23 cellular contexts compared by ENCODE assay signal in the genomic region with DNA sequence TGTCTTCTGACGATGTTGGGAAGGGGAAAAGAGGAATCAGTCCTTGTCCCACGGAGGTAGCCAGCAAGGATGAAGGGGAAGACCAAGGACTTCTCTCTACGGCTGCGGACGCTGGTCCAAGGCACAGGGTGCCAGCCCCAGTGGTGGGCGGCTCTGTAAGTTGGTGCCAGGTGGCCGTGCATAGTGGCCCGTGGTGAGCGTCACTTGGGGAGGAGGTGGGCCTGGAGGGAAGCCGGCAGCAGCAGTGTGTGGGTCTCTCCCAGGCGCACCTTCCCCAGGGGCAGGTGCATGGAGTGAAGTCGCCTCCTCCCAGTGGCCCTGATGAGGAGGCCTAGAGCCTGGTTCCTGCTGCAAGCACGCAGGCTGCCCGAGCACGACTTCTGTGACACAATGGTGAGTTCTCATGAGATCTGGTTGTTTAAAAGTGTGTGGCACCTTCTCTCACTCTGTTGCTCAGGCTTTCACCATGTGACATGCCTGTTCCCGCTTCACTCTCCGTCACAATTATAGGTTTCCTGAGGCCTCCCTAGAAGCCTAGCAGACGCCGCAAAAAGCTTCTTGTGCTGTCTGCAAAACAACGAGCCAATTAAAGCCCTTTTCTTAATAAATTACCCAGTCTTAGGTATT.
"Had no signal": no experiment of that assay in that cellular context is flagged by ENCODE, and none has a peak within 500 bp of the region (broad histone marks: within the 10 kb centered on the region; RNA-seq: fewer than 3 reads in every experiment).

No MANE protein-coding gene starts in this region.

- H3K4me3 ChIP-seq: cardiac muscle cell had no signal

- H3K27me3 Mint-ChIP-seq: activated B cell treated with CpG ODN at 0.5 μM for 24 hours; activated naive CD8-positive, alpha-beta T cell treated with anti-CD3 and anti-CD28 coated beads for 36 hours; activated T-helper 17 cell treated with anti-CD3 and anti-CD28 coated beads, Interleukin-2, amount 50 U/mL, for 72 hours; T-helper 17 cell had no signal

- H3K4me2 ChIP-seq: KMS-11 had no signal

- H3K9me3 Mint-ChIP-seq: activated B cell treated with CpG ODN at 0.5 μM for 24 hours; activated CD4-positive, alpha-beta T cell treated with anti-CD3 and anti-CD28 coated beads, Interleukin-2, amount 10 ng/mL, durations not matched to agents 24 days and 14 days; activated naive CD4-positive, alpha-beta T cell treated with anti-CD3 and anti-CD28 coated beads for 36 hours; activated naive CD8-positive, alpha-beta T cell treated with anti-CD3 and anti-CD28 coated beads for 36 hours; activated T-helper 17 cell treated with anti-CD3 and anti-CD28 coated beads, Interleukin-2, amount 50 U/mL, for 72 hours had no signal

- H3K27ac Mint-ChIP-seq: activated B cell treated with CpG ODN at 0.5 μM for 24 hours; activated CD4-positive, alpha-beta T cell treated with anti-CD3 and anti-CD28 coated beads, Interleukin-2, amount 10 ng/mL, durations not matched to agents 24 days and 14 days; activated naive CD4-positive, alpha-beta T cell treated with anti-CD3 and anti-CD28 coated beads for 36 hours; activated naive CD8-positive, alpha-beta T cell treated with anti-CD3 and anti-CD28 coated beads for 36 hours; activated T-helper 17 cell treated with anti-CD3 and anti-CD28 coated beads, Interleukin-2, amount 50 U/mL, for 72 hours; T-helper 17 cell had no signal

- H3K4me1 Mint-ChIP-seq: activated B cell treated with CpG ODN at 0.5 μM for 24 hours; activated T-helper 17 cell treated with anti-CD3 and anti-CD28 coated beads, Interleukin-2, amount 50 U/mL, for 72 hours had no signal

- DNase-seq: activated B cell treated with CpG ODN at 0.5 μM for 24 hours; activated CD4-positive, alpha-beta T cell treated with anti-CD3 and anti-CD28 coated beads for 1 hour; activated CD4-positive, alpha-beta T cell treated with anti-CD3 and anti-CD28 coated beads, Interleukin-2, amount 10 ng/mL, durations not matched to agents 24 days and 14 days; activated CD4-positive, alpha-beta T cell treated with anti-CD3 and anti-CD28 coated beads, Interleukin-2, amount 50 U/mL, for 48 hours; activated gamma-delta T cell; activated naive CD4-positive, alpha-beta T cell treated with anti-CD3 and anti-CD28 coated beads for 36 hours; activated naive CD8-positive, alpha-beta T cell treated with anti-CD3 and anti-CD28 coated beads for 36 hours; activated T-cell treated with anti-CD3 and anti-CD28 coated beads for 4 hours; activated T-cell treated with anti-CD3 and anti-CD28 coated beads, Interleukin-2, amount 50 U/mL, for 48 hours; brain microvascular endothelial cell; cerebellar nuclear complex; NCI-H1092; NCI-H1417; NCI-H1930; NCI-H2171 treated with DMSO at 0.1 percent for 48 hours; NCI-H510A treated with DMSO at 0.1 percent for 48 hours; NCI-H69; SIG-M5; T-helper 17 cell; T-helper 9 cell had no signal

- ATAC-seq: activated T-helper 17 cell treated with anti-CD3 and anti-CD28 coated beads, Interleukin-2, amount 50 U/mL, for 72 hours; T-helper 17 cell had no signal

- H3K9ac ChIP-seq: KMS-11 had no signal

- H3K4me3 Mint-ChIP-seq: activated B cell treated with CpG ODN at 0.5 μM for 24 hours; activated CD4-positive, alpha-beta T cell treated with anti-CD3 and anti-CD28 coated beads, Interleukin-2, amount 10 ng/mL, durations not matched to agents 24 days and 14 days; activated naive CD4-positive, alpha-beta T cell treated with anti-CD3 and anti-CD28 coated beads for 36 hours; activated naive CD8-positive, alpha-beta T cell treated with anti-CD3 and anti-CD28 coated beads for 36 hours; activated T-helper 17 cell treated with anti-CD3 and anti-CD28 coated beads, Interleukin-2, amount 50 U/mL, for 72 hours; T-helper 17 cell had no signal

- H3K27me3 ChIP-seq: brain microvascular endothelial cell, cardiac muscle cell had no signal

- H3K36me3 ChIP-seq: brain microvascular endothelial cell, cardiac muscle cell had no signal

- H3K27ac ChIP-seq: brain microvascular endothelial cell, cardiac muscle cell, KMS-11 had no signal
